Comparison of ENCODE assay signal across 28 cellular contexts in the genomic region with DNA sequence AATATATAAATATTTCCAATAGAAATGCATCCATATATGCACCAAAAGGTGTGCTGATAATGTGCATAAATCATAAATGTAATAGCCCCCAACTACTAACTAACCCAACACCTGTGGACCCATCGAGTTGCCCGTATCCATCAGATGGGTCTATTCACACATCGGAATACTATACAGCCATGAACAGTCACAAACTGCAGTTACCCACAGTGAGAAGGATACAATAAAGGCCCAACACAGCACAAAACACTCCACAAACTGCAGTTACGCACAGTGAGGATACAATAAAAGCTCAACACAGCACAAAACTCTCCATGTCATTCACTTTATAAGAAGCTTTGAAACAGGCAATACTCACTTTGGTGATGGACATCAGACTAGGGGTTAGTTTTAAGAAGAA.
"Had no signal": no experiment of that assay in that cellular context is flagged by ENCODE, and none has a peak within 500 bp of the region (broad histone marks: within the 10 kb centered on the region; RNA-seq: fewer than 3 reads in every experiment).

No MANE protein-coding gene starts in this region.

- H3K4me1 ChIP-seq: stomach, suprapubic skin, testis, thyroid gland, tibial artery, tibial nerve, transverse colon, upper lobe of left lung, upper lobe of right lung, uterus, vagina had no signal

- H3K27ac Mint-ChIP-seq: stimulated activated effector memory CD8-positive, alpha-beta T cell treated with anti-CD3 and anti-CD28 coated beads, Interleukin-12 subunit alpha, Interleukin-12 subunit beta, amount 100 ng/mL, for 72 hours; stimulated activated memory B cell treated with anti-CD40 and anti-IgM and Interleukin-4, amounts not matched to agents 10 μg/mL and 1 μg/mL and 100 μg/mL, for 72 hours; stimulated activated naive B cell treated with anti-CD40 and anti-IgM and Interleukin-4, amounts not matched to agents 10 μg/mL and 1 μg/mL and 100 μg/mL, for 72 hours; stimulated activated naive CD8-positive, alpha-beta T cell treated with anti-CD3 and anti-CD28 coated beads, Interleukin-15, amount 100 ng/mL, for 72 hours; stimulated activated naive CD8-positive, alpha-beta T cell treated with anti-CD3 and anti-CD28 coated beads, Interleukin-15, Interleukin-2, amounts not matched to agents 100 ng/mL and 50 ng/mL, for 24 hours; type B pancreatic cell had no signal

- H3K4me3 ChIP-seq: stomach, suprapubic skin, testis, thoracic aorta, thyroid gland, tibial artery, tibial nerve, transverse colon, upper lobe of left lung, upper lobe of right lung, uterus, vagina had no signal

- ATAC-seq: stimulated activated effector memory CD8-positive, alpha-beta T cell treated with anti-CD3 and anti-CD28 coated beads, Interleukin-12 subunit alpha, Interleukin-12 subunit beta, amount 100 ng/mL, for 72 hours; stimulated activated memory B cell treated with anti-CD40 and anti-IgM and Interleukin-4, amounts not matched to agents 10 μg/mL and 1 μg/mL and 100 μg/mL, for 72 hours; stimulated activated naive B cell treated with anti-CD40 and anti-IgM and Interleukin-4, amounts not matched to agents 10 μg/mL and 1 μg/mL and 100 μg/mL, for 72 hours; stimulated activated naive CD8-positive, alpha-beta T cell treated with anti-CD3 and anti-CD28 coated beads, Interleukin-15, amount 100 ng/mL, for 72 hours; stimulated activated naive CD8-positive, alpha-beta T cell treated with anti-CD3 and anti-CD28 coated beads, Interleukin-15, Interleukin-2, amounts not matched to agents 100 U/mL and 50 U/mL, for 24 hours; upper lobe of right lung had no signal

- DNase-seq: stimulated activated CD4-positive, alpha-beta T cell treated with anti-CD3 and anti-CD28 coated beads, Interleukin-2, amount 100 ng/mL, for 48 hours; stimulated activated CD4-positive, alpha-beta T cell treated with anti-CD3 and anti-CD28 coated beads, Interleukin-4, amount 100 ng/mL, for 1 hour; stimulated activated CD4-positive, alpha-beta T cell treated with anti-CD3 and anti-CD28 coated beads, Interleukin-4, amount 100 ng/mL, for 24 hours; stimulated activated CD4-positive, alpha-beta T cell treated with anti-CD3 and anti-CD28 coated beads, Interleukin-4, amount 100 ng/mL, for 4 hours; stimulated activated CD8-positive, alpha-beta memory T cell treated with anti-CD3 and anti-CD28 coated beads, Interleukin-4, amount 100 ng/mL, for 48 hours; stimulated activated naive B cell treated with anti-CD40 and anti-IgM and Interleukin-4, amounts not matched to agents 10 μg/mL and 1 μg/mL and 100 μg/mL, for 72 hours; stimulated activated naive CD4-positive, alpha-beta T cell; stimulated activated naive CD4-positive, alpha-beta T cell treated with Interleukin-2 at 50 U/mL for 16 hours; stimulated activated naive CD8-positive, alpha-beta T cell treated with anti-CD3 and anti-CD28 coated beads, Interleukin-15, amount 100 ng/mL, for 72 hours; stimulated activated naive CD8-positive, alpha-beta T cell treated with anti-CD3 and anti-CD28 coated beads, Interleukin-15, Interleukin-2, amounts not matched to agents 100 U/mL and 50 U/mL, for 24 hours; stomach; substantia nigra; testis; thyroid gland; tibial artery; transverse colon; trophoblast cell; upper lobe of left lung; upper lobe of right lung; uterus had no signal

- H3K9me3 ChIP-seq: stomach, suprapubic skin, testis, thoracic aorta, thyroid gland, tibial artery, tibial nerve, transverse colon, upper lobe of left lung, upper lobe of right lung, uterus, vagina had no signal

- H3K36me3 Mint-ChIP-seq: stimulated activated effector memory CD8-positive, alpha-beta T cell treated with anti-CD3 and anti-CD28 coated beads, Interleukin-12 subunit alpha, Interleukin-12 subunit beta, amount 100 ng/mL, for 72 hours; stimulated activated memory B cell treated with anti-CD40 and anti-IgM and Interleukin-4, amounts not matched to agents 10 μg/mL and 1 μg/mL and 100 μg/mL, for 72 hours; stimulated activated naive B cell treated with anti-CD40 and anti-IgM and Interleukin-4, amounts not matched to agents 10 μg/mL and 1 μg/mL and 100 μg/mL, for 72 hours; type B pancreatic cell had no signal

- H3K4me1 Mint-ChIP-seq: stimulated activated effector memory CD8-positive, alpha-beta T cell treated with anti-CD3 and anti-CD28 coated beads, Interleukin-12 subunit alpha, Interleukin-12 subunit beta, amount 100 ng/mL, for 72 hours; stimulated activated memory B cell treated with anti-CD40 and anti-IgM and Interleukin-4, amounts not matched to agents 10 μg/mL and 1 μg/mL and 100 μg/mL, for 72 hours; stimulated activated naive B cell treated with anti-CD40 and anti-IgM and Interleukin-4, amounts not matched to agents 10 μg/mL and 1 μg/mL and 100 μg/mL, for 72 hours; stimulated activated naive CD8-positive, alpha-beta T cell treated with anti-CD3 and anti-CD28 coated beads, Interleukin-15, amount 100 ng/mL, for 72 hours had no signal

- H3K36me3 ChIP-seq: stomach, suprapubic skin, thoracic aorta, thyroid gland, tibial artery, tibial nerve, transverse colon, upper lobe of left lung, upper lobe of right lung, uterus, vagina had no signal

- H3K4me3 Mint-ChIP-seq: stimulated activated effector memory CD8-positive, alpha-beta T cell treated with anti-CD3 and anti-CD28 coated beads, Interleukin-12 subunit alpha, Interleukin-12 subunit beta, amount 100 ng/mL, for 72 hours; stimulated activated memory B cell treated with anti-CD40 and anti-IgM and Interleukin-4, amounts not matched to agents 10 μg/mL and 1 μg/mL and 100 μg/mL, for 72 hours; stimulated activated naive B cell treated with anti-CD40 and anti-IgM and Interleukin-4, amounts not matched to agents 10 μg/mL and 1 μg/mL and 100 μg/mL, for 72 hours; stimulated activated naive CD8-positive, alpha-beta T cell treated with anti-CD3 and anti-CD28 coated beads, Interleukin-15, amount 100 ng/mL, for 72 hours; stimulated activated naive CD8-positive, alpha-beta T cell treated with anti-CD3 and anti-CD28 coated beads, Interleukin-15, Interleukin-2, amounts not matched to agents 100 ng/mL and 50 ng/mL, for 24 hours; type B pancreatic cell had no signal

- H3K27ac ChIP-seq: stomach, suprapubic skin, testis, thoracic aorta, thyroid gland, tibial artery, tibial nerve, transverse colon, upper lobe of left lung, upper lobe of right lung, uterus, vagina had no signal
